15 cellular contexts compared by ENCODE assay signal in the genomic region with DNA sequence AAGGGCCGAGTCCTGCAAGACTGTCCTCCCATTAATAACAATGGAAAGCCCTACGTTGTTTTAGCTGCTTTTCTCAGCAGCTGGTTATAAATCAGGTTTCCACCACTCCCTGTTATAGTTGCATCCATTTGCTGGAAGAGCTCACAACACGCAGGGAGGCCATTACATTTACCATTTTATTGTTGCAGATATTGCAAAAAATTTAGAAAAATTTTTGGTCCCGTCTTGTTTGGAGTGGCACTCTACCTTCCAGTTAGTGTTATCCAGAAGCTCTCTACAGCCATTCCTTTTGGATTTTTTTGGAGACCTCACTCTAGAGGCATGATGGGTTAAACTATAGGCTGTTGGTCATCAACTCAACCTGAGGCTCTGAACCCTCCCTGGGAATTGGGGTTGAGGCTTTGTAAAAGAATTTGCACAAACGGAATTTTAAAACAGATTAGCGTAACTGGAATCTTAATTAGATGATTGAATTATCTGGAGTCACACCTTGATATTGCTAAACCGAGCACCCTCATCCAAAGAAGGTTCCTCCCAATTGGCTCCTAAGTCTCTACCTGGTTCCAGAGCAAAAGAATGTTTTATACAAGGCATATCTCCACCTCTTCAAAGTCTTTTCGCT.
A peak's percentile ranks its signal among the peaks of the same experiment; 100 is the strongest.
DNase-seq lines count a peak whose midpoint lies in the region; ATAC-seq, FAIRE-seq and TF ChIP-seq lines count a peak whose summit lies in the region.
"Had no signal": no experiment of that assay in that cellular context is flagged by ENCODE, and none has a peak within 500 bp of the region (broad histone marks: within the 10 kb centered on the region; RNA-seq: fewer than 3 reads in every experiment).

No MANE protein-coding gene starts in this region.

- intact Hi-C loops in naive thymus-derived CD4-positive, alpha-beta T cell (cut with micrococcal nuclease) = no loop called here

- no peak overlapping the region for H2BK15ac ChIP-seq in mesenchymal stem cell (ENCODE audit: low read depth, poor library complexity, severe bottlenecking)

- H3K36me3 ChIP-seq in HUES48 (ENCODE audit: control insufficient read depth, insufficient read depth, low read length) (no peaks in the 10 kb centered on the region), astrocyte (ENCODE audit: insufficient read depth, low read length) (no peaks in the 10 kb centered on the region), mesenchymal stem cell (ENCODE audit: control insufficient read depth in 1 of 2, insufficient read depth in 2 of 2, low read depth in 1 of 2, low read length in 2 of 2) (no peaks in the 10 kb centered on the region), trophoblast cell (ENCODE audit: control insufficient read depth in 1 of 2, insufficient read depth in 2 of 2, low read length in 2 of 2) (no peaks in the 10 kb centered on the region)
- no peaks in the 10 kb centered on the region for H3K36me3 ChIP-seq in naive thymus-derived CD4-positive, alpha-beta T cell (ENCODE audit: control insufficient read depth in 2 of 3, insufficient read depth in 3 of 3, low read length in 3 of 3)
- H3K36me3 ChIP-seq: SJSA1 had no signal

- H3K27ac ChIP-seq in A549 (no peak overlapping the region), HUES48 (ENCODE audit: low read depth, low read length) (no peak overlapping the region), astrocyte (ENCODE audit: low read depth, low read length) (no peak overlapping the region), mesenchymal stem cell (ENCODE audit: low read length, poor library complexity, severe bottlenecking) (no peak overlapping the region), trophoblast cell (ENCODE audit: low read depth, low read length) (no peak overlapping the region)
- no peak overlapping the region for H3K27ac ChIP-seq in naive thymus-derived CD4-positive, alpha-beta T cell (ENCODE audit: low read depth, low read length)
- H3K27ac ChIP-seq: SJSA1 had no signal

- no peaks in the 10 kb centered on the region for H4K20me1 ChIP-seq in astrocyte (ENCODE audit: insufficient read depth, low read length)

- no peak overlapping the region for H2BK12ac ChIP-seq in mesenchymal stem cell (ENCODE audit: low read length in 2 of 2)
- H2BK12ac ChIP-seq in trophoblast cell (ENCODE audit: low read length) = no peak overlapping the region

- H2AK5ac ChIP-seq in mesenchymal stem cell (ENCODE audit: low read length, severe bottlenecking) (no peak overlapping the region), trophoblast cell (ENCODE audit: low read length) (no peak overlapping the region)

- H3K18ac ChIP-seq in mesenchymal stem cell (ENCODE audit: low read depth in 1 of 2, low read length in 2 of 2) (no peak overlapping the region), trophoblast cell (ENCODE audit: low read length) (no peak overlapping the region)

- H4K91ac ChIP-seq in mesenchymal stem cell (ENCODE audit: low read length) (no peak overlapping the region), trophoblast cell (ENCODE audit: low read depth, low read length) (no peak overlapping the region)

- TF ChIP-seq CTCF in A549 (IDR thresholded peaks at IDR 0.05) = no peak
- TF ChIP-seq CTCF in astrocyte (IDR thresholded peaks at IDR 0.05; ENCODE audit: insufficient read depth, low read depth, low read length) = no peak

- no peak overlapping the region for H3K23ac ChIP-seq in mesenchymal stem cell (ENCODE audit: low read length in 2 of 2)
- no peak overlapping the region for H3K23ac ChIP-seq in trophoblast cell (ENCODE audit: low read length)

- H3K4me3 ChIP-seq in A549 = peak overlapping the region; percentile 35
- H3K4me3 ChIP-seq in HUES48 (ENCODE audit: low read depth, low read length) = 0 out of 2 replicates have a peak overlapping the region, but pooled peaks have one; percentile 9
- H3K4me3 ChIP-seq in astrocyte (ENCODE audit: insufficient read depth, low read depth, low read length) = no peak overlapping the region
- H3K4me3 ChIP-seq in mesenchymal stem cell (ENCODE audit: insufficient read depth in 1 of 2, low read depth in 1 of 2, low read length in 2 of 2) = no peak overlapping the region
- no peak overlapping the region for H3K4me3 ChIP-seq in trophoblast cell (ENCODE audit: low read depth, low read length)
- H3K4me3 ChIP-seq in naive thymus-derived CD4-positive, alpha-beta T cell (ENCODE audit: low read length) = no peak overlapping the region
- H3K4me3 ChIP-seq: SJSA1, smooth muscle cell had no signal

- CTCF ChIA-PET in A549 (lab: Yijun Ruan, JAX) = interaction anchor here (1.1 kb wide), 1 partner anchor 9 kb away, joined by 3 read pairs; no protein-coding TSS in a partner anchor
- CTCF ChIA-PET in naive thymus-derived CD4-positive, alpha-beta T cell (lab: Charles Lee) = no interaction called here

- WGBS in A549 (ENCODE audit: missing lambda C conversion rate) = 3% methylated on average over 8 of the region's 8 CpGs
- WGBS in mesenchymal stem cell = 53% methylated on average over 8 of the region's 8 CpGs
- no CpG with 5 or more reads among the region's 8 CpGs for WGBS in trophoblast cell (ENCODE audit: extremely low coverage, insufficient coverage, insufficient read length)

- H3K9me3 Mint-ChIP-seq in astrocyte (ENCODE audit: unreplicated experiment) = peaks cover 47% of the 10 kb centered on the region
- H3K9me3 Mint-ChIP-seq in naive thymus-derived CD4-positive, alpha-beta T cell = peaks cover 25 to 56% (median 45%) of the 10 kb centered on the region in 11 donors

- FAIRE-seq in A549 (lab: Jason Lieb, UNC) = no peak
- no peak for FAIRE-seq in astrocyte (lab: Jason Lieb, UNC)
- FAIRE-seq: H1, TTC549 had no signal

- no peaks in the 10 kb centered on the region for H3K4me1 Mint-ChIP-seq in astrocyte (ENCODE audit: low read depth, unreplicated experiment)
- peaks cover 0 to 10% (median 0%) of the 10 kb centered on the region in 7 donors for H3K4me1 Mint-ChIP-seq in naive thymus-derived CD4-positive, alpha-beta T cell

- H3K4ac ChIP-seq in mesenchymal stem cell (ENCODE audit: low read depth in 1 of 2, low read length in 2 of 2) (no peak overlapping the region), trophoblast cell (ENCODE audit: low read depth, low read length) (no peak overlapping the region)

- H3K4me3 Mint-ChIP-seq in astrocyte (ENCODE audit: unreplicated experiment) = no peak overlapping the region
- peak overlapping the region in 1 of 10 donors; percentile 13 for H3K4me3 Mint-ChIP-seq in naive thymus-derived CD4-positive, alpha-beta T cell
- H3K4me3 Mint-ChIP-seq: dendritic cell treated with granulocyte-macrophage colony-stimulating factor and Interleukin-4, amounts not matched to agents 40 ng/mL and 50 ng/mL, for 4 days had no signal

- no peaks in the 10 kb centered on the region for H3K4me1 ChIP-seq in A549
- H3K4me1 ChIP-seq in HUES48 (ENCODE audit: control insufficient read depth, insufficient read depth, low read length) = no peaks in the 10 kb centered on the region
- H3K4me1 ChIP-seq in astrocyte (ENCODE audit: insufficient read depth, low read length) = no peaks in the 10 kb centered on the region
- no peaks in the 10 kb centered on the region for H3K4me1 ChIP-seq in mesenchymal stem cell (ENCODE audit: control insufficient read depth, insufficient read depth, low read depth, low read length)
- H3K4me1 ChIP-seq in trophoblast cell (ENCODE audit: control insufficient read depth in 1 of 2, insufficient read depth in 2 of 2, low read length in 2 of 2) = no peaks in the 10 kb centered on the region
- H3K4me1 ChIP-seq in naive thymus-derived CD4-positive, alpha-beta T cell (ENCODE audit: control insufficient read depth in 2 of 2, insufficient read depth in 2 of 2, low read length in 2 of 2) = no peaks in the 10 kb centered on the region
- H3K4me1 ChIP-seq: SJSA1 had no signal

- H3K27me3 Mint-ChIP-seq in astrocyte (ENCODE audit: low read depth, unreplicated experiment) = no peaks in the 10 kb centered on the region
- peaks cover 0 to 46% (median 43%) of the 10 kb centered on the region in 5 donors for H3K27me3 Mint-ChIP-seq in naive thymus-derived CD4-positive, alpha-beta T cell
- H3K27me3 Mint-ChIP-seq: dendritic cell treated with granulocyte-macrophage colony-stimulating factor and Interleukin-4, amounts not matched to agents 40 ng/mL and 50 ng/mL, for 4 days had no signal

- no peaks in the 10 kb centered on the region for H3K9me3 ChIP-seq in A549
- H3K9me3 ChIP-seq in HUES48 (ENCODE audit: control insufficient read depth, insufficient read depth, low read length) = peaks cover 60% of the 10 kb centered on the region
- peaks cover 31% of the 10 kb centered on the region for H3K9me3 ChIP-seq in astrocyte (ENCODE audit: insufficient read depth, low read depth, low read length)
- H3K9me3 ChIP-seq in mesenchymal stem cell (ENCODE audit: control insufficient read depth, low read length) = peaks cover 33% of the 10 kb centered on the region
- peaks cover 33% of the 10 kb centered on the region for H3K9me3 ChIP-seq in trophoblast cell (ENCODE audit: insufficient read depth, low read depth, low read length)
- H3K9me3 ChIP-seq in naive thymus-derived CD4-positive, alpha-beta T cell (ENCODE audit: control insufficient read depth in 2 of 3, low read length in 3 of 3) = peaks cover 0 to 17% (median 0%) of the 10 kb centered on the region in 3 experiments

- TF ChIP-seq EP300 in A549 (IDR thresholded peaks at IDR 0.05) = no peak

- H2AFZ ChIP-seq in astrocyte (ENCODE audit: low read depth, low read length) (no peak overlapping the region), mesenchymal stem cell (ENCODE audit: low read depth, low read length) (no peak overlapping the region), trophoblast cell (ENCODE audit: insufficient read depth, low read length, poor library complexity) (no peak overlapping the region)

- no peaks in the 10 kb centered on the region for H3K27me3 ChIP-seq in HUES48 (ENCODE audit: control insufficient read depth, insufficient read depth, low read length)
- H3K27me3 ChIP-seq in astrocyte (ENCODE audit: insufficient read depth, low read length) = no peaks in the 10 kb centered on the region
- H3K27me3 ChIP-seq in mesenchymal stem cell (ENCODE audit: control insufficient read depth in 1 of 2, insufficient read depth in 1 of 2, low read length in 2 of 2) = no peaks in the 10 kb centered on the region
- H3K27me3 ChIP-seq in trophoblast cell (ENCODE audit: insufficient read depth, low read length) = no peaks in the 10 kb centered on the region
- no peaks in the 10 kb centered on the region for H3K27me3 ChIP-seq in naive thymus-derived CD4-positive, alpha-beta T cell (ENCODE audit: control insufficient read depth in 2 of 2, insufficient read depth in 2 of 2, low read length in 2 of 2)
- H3K27me3 ChIP-seq: SJSA1 had no signal

- ATAC-seq in A549 = peak; percentile 4 to 43
- peak; percentile 46 for ATAC-seq in left lobe of liver
- ATAC-seq in naive thymus-derived CD4-positive, alpha-beta T cell = no peak

- no peak for TF ChIP-seq RAD21 in A549 (conservative IDR thresholded peaks at IDR 0.05 in 1 of 2, IDR thresholded peaks at IDR 0.05 in 1 of 2)

- no peak overlapping the region for H3K4me2 ChIP-seq in A549
- H3K4me2 ChIP-seq in astrocyte (ENCODE audit: low read length) = no peak overlapping the region
- no peak overlapping the region for H3K4me2 ChIP-seq in mesenchymal stem cell (ENCODE audit: low read length, poor library complexity, severe bottlenecking)
- H3K4me2 ChIP-seq in trophoblast cell (ENCODE audit: low read length) = no peak overlapping the region
- H3K4me2 ChIP-seq: smooth muscle cell had no signal

- no peak for TF ChIP-seq POLR2A in A549 (IDR thresholded peaks at IDR 0.05; ENCODE audit: low read length)

- H2BK120ac ChIP-seq in mesenchymal stem cell (ENCODE audit: low read depth, low read length) (no peak overlapping the region), trophoblast cell (ENCODE audit: insufficient read depth, low read length, poor library complexity) (no peak overlapping the region)

- H3K9ac ChIP-seq in HUES48 (ENCODE audit: low read depth, low read length) (no peak overlapping the region), astrocyte (ENCODE audit: low read length) (no peak overlapping the region), mesenchymal stem cell (ENCODE audit: low read length) (no peak overlapping the region), trophoblast cell (ENCODE audit: low read length) (no peak overlapping the region)

- POLR2A ChIA-PET in A549 (lab: Yijun Ruan, JAX) = no interaction called here
- POLR2A ChIA-PET in naive thymus-derived CD4-positive, alpha-beta T cell (lab: Charles Lee) = no interaction called here

- no peak overlapping the region for H2BK5ac ChIP-seq in mesenchymal stem cell (ENCODE audit: low read depth, low read length, poor library complexity, severe bottlenecking)
- H2BK5ac ChIP-seq in trophoblast cell (ENCODE audit: low read depth, low read length, poor library complexity) = no peak overlapping the region

- no peaks in the 10 kb centered on the region for H3K36me3 Mint-ChIP-seq in astrocyte (ENCODE audit: low read depth, unreplicated experiment)
- peaks cover 0 to 28% (median 5%) of the 10 kb centered on the region in 5 donors for H3K36me3 Mint-ChIP-seq in naive thymus-derived CD4-positive, alpha-beta T cell

- no peak overlapping the region for H4K8ac ChIP-seq in mesenchymal stem cell (ENCODE audit: low read length)
- no peak overlapping the region for H4K8ac ChIP-seq in trophoblast cell (ENCODE audit: low read depth, low read length)

- H3K27ac Mint-ChIP-seq in astrocyte (ENCODE audit: unreplicated experiment) = no peak overlapping the region
- peak overlapping the region in 1 of 9 donors; percentile 52 for H3K27ac Mint-ChIP-seq in naive thymus-derived CD4-positive, alpha-beta T cell
- H3K27ac Mint-ChIP-seq: dendritic cell treated with granulocyte-macrophage colony-stimulating factor and Interleukin-4, amounts not matched to agents 40 ng/mL and 50 ng/mL, for 4 days had no signal

- H3K79me2 ChIP-seq in astrocyte (ENCODE audit: insufficient read depth, low read length) (no peaks in the 10 kb centered on the region), trophoblast cell (ENCODE audit: control insufficient read depth, insufficient read depth, low read length, poor library complexity) (no peaks in the 10 kb centered on the region)

- peak in 1 of 2 experiments; percentile 94 for DNase-seq in A549 (ENCODE audit: low read depth in 1 of 2, low spot score in 1 of 2)
- DNase-seq in astrocyte (ENCODE audit: low read depth) = peak; percentile 49
- DNase-seq in left lobe of liver (ENCODE audit: low spot score) = no peak
- DNase-seq in SKM-1 treated with dmso at 0.1 percent for 144 hours (lab: John Stamatoyannopoulos, UW; ENCODE audit: unreplicated experiment) = no peak
- no peak for DNase-seq in mesenchymal stem cell
- no peak for DNase-seq in trophoblast cell
- DNase-seq in naive thymus-derived CD4-positive, alpha-beta T cell = no peak
- DNase-seq: activated effector memory CD4-positive, alpha-beta T cell treated with Interleukin-2 at 50 U/mL for 16 hours; NCI-H2029 had no signal

- H3K79me1 ChIP-seq in mesenchymal stem cell (replicated peaks; ENCODE audit: low read length, poor library complexity, severe bottlenecking) (no peaks in the 10 kb centered on the region), trophoblast cell (ENCODE audit: low read length) (no peaks in the 10 kb centered on the region)

- H4K12ac ChIP-seq in trophoblast cell (ENCODE audit: low read depth, low read length) = no peak overlapping the region

- H3K14ac ChIP-seq in mesenchymal stem cell (ENCODE audit: low read length in 2 of 2) = no peak overlapping the region
- H3K14ac ChIP-seq in trophoblast cell (ENCODE audit: low read length) = no peak overlapping the region

Comparison
In these comparisons a context has a peak if more than half of its experiments do, and no peak if none do; other contexts are left out.
1. H3K4me3 ChIP-seq: peak in A549 (single experiment) and HUES48 (single experiment); none in astrocyte (single experiment), mesenchymal stem cell (0 of 2), trophoblast cell (single experiment) and naive thymus-derived CD4-positive, alpha-beta T cell (single experiment).